ENCODE assay signal across 8 cellular contexts in the genomic region with DNA sequence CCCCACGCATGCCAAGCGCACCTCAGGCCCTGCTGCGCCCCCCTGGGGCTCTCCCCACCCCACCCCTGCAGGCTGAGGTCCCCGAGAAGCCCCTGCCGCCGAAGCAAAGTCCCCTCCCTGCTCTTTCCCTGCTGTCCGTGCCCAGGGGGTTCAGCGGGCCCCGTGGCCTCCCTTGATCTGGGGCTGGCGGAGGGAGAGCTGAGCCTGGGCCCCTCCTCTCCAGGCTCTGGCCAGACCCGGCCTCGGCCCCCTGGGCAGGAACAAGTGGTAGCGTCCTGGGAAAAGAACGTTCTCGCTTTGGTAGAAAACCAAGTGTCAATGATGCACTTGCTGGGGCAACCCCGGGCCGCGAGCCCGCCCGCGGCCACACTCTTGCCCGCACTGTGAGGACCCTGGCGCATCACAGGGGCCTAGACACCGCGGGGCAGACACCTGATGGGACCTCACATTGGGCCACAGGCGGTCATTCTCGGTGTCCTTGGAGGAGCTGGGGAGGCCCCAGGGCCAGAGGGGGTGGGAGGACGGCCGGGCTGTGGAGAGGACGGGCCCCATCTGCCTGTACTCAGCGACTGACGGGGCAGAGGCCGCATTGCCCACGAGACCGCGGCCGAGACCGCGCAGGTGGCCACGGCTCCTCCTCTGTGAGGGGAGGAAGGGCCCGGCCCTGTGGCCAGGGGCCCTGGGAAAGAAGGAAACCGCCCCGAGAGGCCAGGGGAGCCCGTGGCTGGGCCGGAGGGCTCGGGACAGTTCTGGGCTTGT. TPM values are rescaled to one million over a fixed set of nuclear protein-coding genes. Genes with fewer than 3 reads are reported as not detected.
DNase-seq lines count a peak whose midpoint lies in the region; ATAC-seq, FAIRE-seq and TF ChIP-seq lines count a peak whose summit lies in the region.

No MANE protein-coding gene starts in this region.

- peaks cover 3% of the 10 kb centered on the region for H3K9me3 Mint-ChIP-seq in glutamatergic neuron (ENCODE audit: unreplicated experiment)

- no TSS peak for BruUV-seq in Panc1 (replicated peaks; lab: Mats Ljungman, UMichigan)

- no peak for FAIRE-seq in pancreas (lab: Jason Lieb, UNC)

- H3K36me3 Mint-ChIP-seq in glutamatergic neuron (ENCODE audit: unreplicated experiment): no peaks in the 10 kb centered on the region

- no peaks in the 10 kb centered on the region; the same call in 1 of the 2 replicates for H3K36me3 ChIP-seq in Panc1 (ENCODE audit: control insufficient read depth, insufficient read depth, low read length)
- no peaks in the 10 kb centered on the region for H3K36me3 ChIP-seq in endocrine pancreas (ENCODE audit: control insufficient read depth, insufficient read depth, low read length)
- H3K36me3 ChIP-seq in pancreas: no peaks in the 10 kb centered on the region

- in situ Hi-C loops in Panc1 (cut with HindIII; ENCODE audit: low pct_unique_long_range_greater_than_20kb, low sequenced_read_pairs): no loop called here

- ATAC-seq in Right ventricle myocardium inferior: peak; percentile 15
- peak; percentile 47 for ATAC-seq in Panc1
- ATAC-seq in pancreas: peak; percentile 3 to 14 (median 8)
- no peak for ATAC-seq in GM19395 (IDR thresholded peaks at IDR 0.05; ENCODE audit: unreplicated experiment)

- H3K4me1 ChIP-seq in Panc1 (ENCODE audit: control insufficient read depth, insufficient read depth, low read length): peaks cover 39% of the 10 kb centered on the region
- H3K4me1 ChIP-seq in endocrine pancreas (ENCODE audit: control insufficient read depth, insufficient read depth, low read length): no peaks in the 10 kb centered on the region
- no peaks in the 10 kb centered on the region for H3K4me1 ChIP-seq in pancreas

- H3K4me3 Mint-ChIP-seq in glutamatergic neuron (ENCODE audit: unreplicated experiment): no peak overlapping the region

- DNase-seq in Right ventricle myocardium inferior (ENCODE audit: missing footprints) (no peak), cardiac septum (ENCODE audit: low spot score) (no peak), Panc1 (ENCODE audit: low read depth, low spot score) (no peak), pancreas (peak in 2 of 6 donors; percentile 29 to 76), glutamatergic neuron (no peak), HUDEP-2 (lab: John Stamatoyannopoulos, UW; ENCODE audit: unreplicated experiment in 76 of 76) (no peak)

- H3K27me3 Mint-ChIP-seq in glutamatergic neuron (ENCODE audit: unreplicated experiment): peaks cover 2% of the 10 kb centered on the region

- peaks cover 2% of the 10 kb centered on the region for H3K4me1 Mint-ChIP-seq in glutamatergic neuron (ENCODE audit: low read depth, unreplicated experiment)

- H3K27me3 ChIP-seq in Panc1 (ENCODE audit: control insufficient read depth, insufficient read depth, low read length) (no peaks in the 10 kb centered on the region), endocrine pancreas (ENCODE audit: control insufficient read depth, insufficient read depth, low read length) (no peaks in the 10 kb centered on the region), pancreas (no peaks in the 10 kb centered on the region)

- CTCF ChIA-PET in Panc1 (lab: Charles Lee): no interaction called here

- POLR2A ChIA-PET in Panc1 (lab: Charles Lee): no interaction called here

- H3K4me3 ChIP-seq in Panc1 (ENCODE audit: low read depth in 2 of 2, low read length in 2 of 2) (peak overlapping the region in 1 of 2 experiments; percentile 27; a peak in 2 of 4 replicates), endocrine pancreas (ENCODE audit: control insufficient read depth, insufficient read depth, low read length) (no peak overlapping the region), pancreas (peak overlapping the region in 2 of 4 donors; percentile 12 to 53)

- H3K9me3 ChIP-seq in Panc1 (ENCODE audit: control insufficient read depth, insufficient read depth, low read depth, low read length) (no peaks in the 10 kb centered on the region), endocrine pancreas (ENCODE audit: control insufficient read depth, low read length) (no peaks in the 10 kb centered on the region), pancreas (no peaks in the 10 kb centered on the region)

- intact Hi-C loops in Right ventricle myocardium inferior (cut with DNase I) (loop anchor here (5.0 kb wide), 1 partner anchor 39 kb away; the partner anchor contains the start of gene SBNO2), cardiac septum (cut with DNase I) (loop anchor here (1.0 to 2.0 kb wide), 2 partner anchors 19 to 40 kb away; no protein-coding TSS in a partner anchor), Panc1 (cut with micrococcal nuclease; ENCODE audit: unreplicated experiment) (no loop called here), pancreas (cut with DNase I) (no loop called here)

- 82 to 89% methylated on average over 43 to 46 of the region's 46 CpGs for WGBS in pancreas, 2 donors

- no peak overlapping the region for H3K27ac Mint-ChIP-seq in glutamatergic neuron (ENCODE audit: unreplicated experiment)

- H3K27ac ChIP-seq in Panc1 (ENCODE audit: low read length) (peak overlapping the region; percentile 79), pancreas (peak overlapping the region in 3 of 4 donors; percentile 42 to 90 (median 76))

- peak overlapping the region; percentile 61 for H3K9ac ChIP-seq in endocrine pancreas (ENCODE audit: control insufficient read depth, insufficient read depth, low read length)

- TF ChIP-seq CTCF in Panc1 (IDR thresholded peaks at IDR 0.05): no peak
- no peak for TF ChIP-seq CTCF in pancreas (IDR thresholded peaks at IDR 0.05)
- TF ChIP-seq CTCF in glutamatergic neuron (IDR thresholded peaks at IDR 0.05; ENCODE audit: partially characterized antibody, unreplicated experiment): no peak

RNA-seq across cellular contexts. Expression of gene GPX4, which starts 29.0 kb away (rescaled TPM):
- total RNA-seq in Right ventricle myocardium inferior (361 TPM), cardiac septum (243 TPM), Panc1 (2021; ENCODE audit: unreplicated experiment) (577 TPM), pancreas (100 to 1,000 TPM in 1 of 6 donors, 10 to 100 TPM in 5; 48.8 to 112 (median 63.8) TPM), glutamatergic neuron (ENCODE audit: unreplicated experiment) (210 TPM)
- polyA plus RNA-seq in Panc1 (2012; ENCODE audit: insufficient read length): 1,363 TPM
- polyA plus RNA-seq in pancreas: 100 to 1,000 TPM; 255 to 290 TPM

RNA-seq across cellular contexts. Expression of gene POLR2E, which starts 37.6 kb away (rescaled TPM):
- 142 TPM for total RNA-seq in Right ventricle myocardium inferior
- 125 TPM for total RNA-seq in cardiac septum
- total RNA-seq in Panc1 (2021; ENCODE audit: unreplicated experiment): 279 TPM
- 538 TPM for polyA plus RNA-seq in Panc1 (2012; ENCODE audit: insufficient read length)
- total RNA-seq in pancreas: 10 to 100 TPM; 40.0 to 66.5 (median 58.6) TPM
- 10 to 100 TPM; 62.5 to 69.4 TPM for polyA plus RNA-seq in pancreas
- total RNA-seq in glutamatergic neuron (ENCODE audit: unreplicated experiment): 140 TPM

RNA-seq across cellular contexts. Expression of gene SBNO2, which starts 41.3 kb away (rescaled TPM):
- total RNA-seq in Right ventricle myocardium inferior (14.7 TPM), cardiac septum (37.3 TPM), Panc1 (2021; ENCODE audit: unreplicated experiment) (101 TPM), pancreas (10 to 100 TPM; 16.8 to 43.7 (median 23.9) TPM), glutamatergic neuron (ENCODE audit: unreplicated experiment) (65.5 TPM)
- 92.5 TPM for polyA plus RNA-seq in Panc1 (2012; ENCODE audit: insufficient read length)
- polyA plus RNA-seq in pancreas: 10 to 100 TPM; 36.4 to 53.9 TPM

Comparison
In these comparisons a context has a peak if more than half of its experiments do, and no peak if none do; other contexts are left out.
1. intact Hi-C loops: an anchor here in Right ventricle myocardium inferior (5.0 kb wide) and cardiac septum (1.0 to 2.0 kb wide); none called in Panc1 and pancreas.